In genomic region chr9:129458155-129458661, GRCh38 we compare ENCODE assay signal across 7 cellular contexts.
A peak's percentile ranks its signal among the peaks of the same experiment; 100 is the strongest.
DNase-seq lines count a peak whose midpoint lies in the region; ATAC-seq lines count a peak whose summit lies in the region.

No MANE protein-coding gene starts in this region.

- no peaks in the 10 kb centered on the region for H3K27me3 Mint-ChIP-seq in activated T-cell treated with anti-CD3 and anti-CD28 coated beads, Interleukin-2, amount 50 U/mL, for 72 hours (ENCODE audit: low read depth)

- H3K4me3 Mint-ChIP-seq in activated T-cell treated with anti-CD3 and anti-CD28 coated beads, Interleukin-2, amount 50 U/mL, for 72 hours = peak overlapping the region; percentile 78 to 86

- peaks cover 0 to 9% of the 10 kb centered on the region in 2 donors for H3K9me3 Mint-ChIP-seq in activated T-cell treated with anti-CD3 and anti-CD28 coated beads, Interleukin-2, amount 50 U/mL, for 72 hours

- no peaks in the 10 kb centered on the region for H3K36me3 Mint-ChIP-seq in activated T-cell treated with anti-CD3 and anti-CD28 coated beads, Interleukin-2, amount 50 U/mL, for 72 hours (ENCODE audit: insufficient read depth in 2 of 2)

- DNase-seq in NAMALWA (ENCODE audit: low spot score) (peak; percentile 81), hepatic stellate cell (ENCODE audit: low spot score) (peak; percentile 56), kidney tubule cell (ENCODE audit: low spot score) (no peak)
- DNase-seq in activated T-cell treated with anti-CD3 and anti-CD28 coated beads, Interleukin-2, amount 50 U/mL, for 72 hours = peak; percentile 78 to 80
- DNase-seq in stimulated activated CD8-positive, alpha-beta memory T cell treated with anti-CD3 and anti-CD28 coated beads, Interleukin-4, amount 100 ng/mL, for 48 hours = peak; percentile 68

- H3K27ac Mint-ChIP-seq in activated T-cell treated with anti-CD3 and anti-CD28 coated beads, Interleukin-2, amount 50 U/mL, for 72 hours = peak overlapping the region; percentile 30

- H3K4me1 Mint-ChIP-seq in activated T-cell treated with anti-CD3 and anti-CD28 coated beads, Interleukin-2, amount 50 U/mL, for 72 hours (ENCODE audit: low read depth) = peaks cover 43% of the 10 kb centered on the region

- ATAC-seq in GM19397 (IDR thresholded peaks at IDR 0.05; ENCODE audit: unreplicated experiment) (peak; percentile 49), HG02884 (IDR thresholded peaks at IDR 0.05; ENCODE audit: unreplicated experiment) (no peak)
- peak; percentile 71 to 79 for ATAC-seq in activated T-cell treated with anti-CD3 and anti-CD28 coated beads, Interleukin-2, amount 50 U/mL, for 72 hours (replicated peaks in 1 of 2)
